ENCODE assay signal across 8 cellular contexts in genomic region chr20:50540620-50541605, GRCh38. TPM values are rescaled to one million over a fixed set of nuclear protein-coding genes. Genes with fewer than 3 reads are reported as not detected.
DNase-seq lines count a peak whose midpoint lies in the region; ATAC-seq and TF ChIP-seq lines count a peak whose summit lies in the region.

No MANE protein-coding gene starts in this region.

- peaks cover 58 to 76% of the 10 kb centered on the region in 2 donors for H3K4me1 Mint-ChIP-seq in natural killer cell treated with Interleukin-12 subunit alpha and Interleukin-12 subunit beta and Interleukin-15 and Interleukin-18, amount 100 ng/mL, for 72 hours (ENCODE audit: low read depth in 2 of 2)

- TF ChIP-seq CTCF in GM13977 (IDR thresholded peaks at IDR 0.05; ENCODE audit: extremely low read depth, insufficient read depth, missing control alignments): no peak

- no peaks in the 10 kb centered on the region for H3K27me3 Mint-ChIP-seq in natural killer cell treated with Interleukin-12 subunit alpha and Interleukin-12 subunit beta and Interleukin-15 and Interleukin-18, amount 100 ng/mL, for 72 hours

- H3K27ac ChIP-seq in cingulate gyrus (ENCODE audit: low read depth, low read length): peak overlapping the region; percentile 39

- peak overlapping the region; percentile 63 for H3K4me3 Mint-ChIP-seq in natural killer cell treated with Interleukin-12 subunit alpha and Interleukin-12 subunit beta and Interleukin-15 and Interleukin-18, amount 100 ng/mL, for 72 hours

- in situ Hi-C loops in Caki2 (cut with HindIII; ENCODE audit: low pct_unique_long_range_greater_than_20kb, low sequenced_read_pairs) (no loop called here), GM13977 (cut with MboI; ENCODE audit: low pct_unique_long_range_greater_than_20kb, low sequenced_read_pairs, unreplicated experiment) (no loop called here)

- DNase-seq in Caki2 (ENCODE audit: low read depth): peak; percentile 92
- DNase-seq in HS-27A (ENCODE audit: low read depth): peak; percentile 99
- no peak for DNase-seq in natural killer cell treated with Interleukin-12 subunit alpha and Interleukin-12 subunit beta and Interleukin-15 and Interleukin-18, amount 100 ng/mL, for 72 hours (ENCODE audit: low spot score)
- no peak for DNase-seq in HUDEP-2 (lab: John Stamatoyannopoulos, UW; ENCODE audit: unreplicated experiment in 76 of 76)
- DNase-seq in GM13977 (ENCODE audit: low spot score): no peak

- H3K9me3 Mint-ChIP-seq in natural killer cell treated with Interleukin-12 subunit alpha and Interleukin-12 subunit beta and Interleukin-15 and Interleukin-18, amount 100 ng/mL, for 72 hours: no peaks in the 10 kb centered on the region

- peaks cover 5% of the 10 kb centered on the region for H3K36me3 Mint-ChIP-seq in natural killer cell treated with Interleukin-12 subunit alpha and Interleukin-12 subunit beta and Interleukin-15 and Interleukin-18, amount 100 ng/mL, for 72 hours

- ATAC-seq in natural killer cell treated with Interleukin-12 subunit alpha and Interleukin-12 subunit beta and Interleukin-15 and Interleukin-18, amount 100 ng/mL, for 72 hours: peak in 1 of 2 donors; percentile 61
- ATAC-seq in GM19463 (IDR thresholded peaks at IDR 0.05; ENCODE audit: unreplicated experiment): no peak
- ATAC-seq in esophagus mucosa: no peak

- peak overlapping the region; percentile 72 to 86 for H3K27ac Mint-ChIP-seq in natural killer cell treated with Interleukin-12 subunit alpha and Interleukin-12 subunit beta and Interleukin-15 and Interleukin-18, amount 100 ng/mL, for 72 hours

RNA-seq across cellular contexts. Expression of gene PTPN1, which starts 30.7 kb away (rescaled TPM):
- 28.1 and 28.2 TPM in 2 replicates for total RNA-seq in Caki2 (2014; rRNA removed; shearing (Covaris generic); ENCODE audit: low replicate concordance)
- total RNA-seq in natural killer cell treated with Interleukin-12 subunit alpha and Interleukin-12 subunit beta and Interleukin-15 and Interleukin-18, amount 100 ng/mL, for 72 hours: 100 to 1,000 TPM in 1 of 2 donors, 10 to 100 TPM in 1; 74.3 to 105 TPM
- total RNA-seq in esophagus mucosa: 23.3 TPM

Comparison
In these comparisons a context has a peak if more than half of its experiments do, and no peak if none do; other contexts are left out.
1. DNase-seq: peak in Caki2 (single experiment) and HS-27A (single experiment); none in natural killer cell treated with Interleukin-12 subunit alpha and Interleukin-12 subunit beta and Interleukin-15 and Interleukin-18, amount 100 ng/mL, for 72 hours (single experiment), HUDEP-2 (0 of 76) and GM13977 (single experiment).